ENCODE assay signal across 1 cellular context in the genomic region with DNA sequence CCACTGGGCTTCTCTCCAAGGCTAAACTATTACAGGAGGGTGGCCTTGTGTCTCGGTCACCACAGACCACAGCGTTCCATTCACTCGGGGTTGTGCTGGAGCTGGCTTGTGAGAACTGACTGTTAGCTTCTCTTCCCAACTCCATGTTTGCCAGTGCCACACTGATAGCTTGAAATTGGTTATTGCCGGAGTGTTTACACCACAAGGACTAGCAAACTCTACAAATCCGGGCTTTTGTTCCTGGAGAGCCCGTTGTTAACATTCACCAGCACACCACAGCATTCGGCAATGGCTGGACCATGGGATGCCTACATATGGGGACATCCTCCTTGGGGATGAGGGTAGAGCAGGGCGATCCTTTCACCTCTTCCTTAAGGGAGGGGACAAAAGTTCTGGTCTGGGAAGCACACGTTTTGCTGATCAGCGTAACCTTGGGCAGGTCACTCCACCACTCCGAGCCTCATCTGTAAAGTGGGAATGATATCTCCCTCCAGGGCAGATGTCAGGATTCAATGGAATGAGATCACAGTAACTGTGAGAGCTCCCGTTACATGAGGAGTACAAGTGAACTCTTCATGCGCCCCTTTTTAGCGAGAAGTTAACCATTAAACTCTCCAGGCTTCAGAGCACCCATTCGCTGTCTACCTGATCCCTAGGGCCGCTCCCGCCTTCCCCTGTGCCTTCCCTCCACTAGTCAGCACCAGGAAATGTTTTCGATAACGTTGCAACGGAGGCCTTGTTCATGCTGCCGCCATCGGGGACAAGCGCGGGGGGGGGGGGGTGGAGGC.
TF ChIP-seq lines count a peak whose summit lies in the region.

No MANE protein-coding gene starts in this region.

TF ChIP-seq in HepG2, 621 proteins besides CTCF, POLR2A, EP300 and RAD21 (continued from another document and continues in another):
- TF ChIP-seq, protein P1, sequence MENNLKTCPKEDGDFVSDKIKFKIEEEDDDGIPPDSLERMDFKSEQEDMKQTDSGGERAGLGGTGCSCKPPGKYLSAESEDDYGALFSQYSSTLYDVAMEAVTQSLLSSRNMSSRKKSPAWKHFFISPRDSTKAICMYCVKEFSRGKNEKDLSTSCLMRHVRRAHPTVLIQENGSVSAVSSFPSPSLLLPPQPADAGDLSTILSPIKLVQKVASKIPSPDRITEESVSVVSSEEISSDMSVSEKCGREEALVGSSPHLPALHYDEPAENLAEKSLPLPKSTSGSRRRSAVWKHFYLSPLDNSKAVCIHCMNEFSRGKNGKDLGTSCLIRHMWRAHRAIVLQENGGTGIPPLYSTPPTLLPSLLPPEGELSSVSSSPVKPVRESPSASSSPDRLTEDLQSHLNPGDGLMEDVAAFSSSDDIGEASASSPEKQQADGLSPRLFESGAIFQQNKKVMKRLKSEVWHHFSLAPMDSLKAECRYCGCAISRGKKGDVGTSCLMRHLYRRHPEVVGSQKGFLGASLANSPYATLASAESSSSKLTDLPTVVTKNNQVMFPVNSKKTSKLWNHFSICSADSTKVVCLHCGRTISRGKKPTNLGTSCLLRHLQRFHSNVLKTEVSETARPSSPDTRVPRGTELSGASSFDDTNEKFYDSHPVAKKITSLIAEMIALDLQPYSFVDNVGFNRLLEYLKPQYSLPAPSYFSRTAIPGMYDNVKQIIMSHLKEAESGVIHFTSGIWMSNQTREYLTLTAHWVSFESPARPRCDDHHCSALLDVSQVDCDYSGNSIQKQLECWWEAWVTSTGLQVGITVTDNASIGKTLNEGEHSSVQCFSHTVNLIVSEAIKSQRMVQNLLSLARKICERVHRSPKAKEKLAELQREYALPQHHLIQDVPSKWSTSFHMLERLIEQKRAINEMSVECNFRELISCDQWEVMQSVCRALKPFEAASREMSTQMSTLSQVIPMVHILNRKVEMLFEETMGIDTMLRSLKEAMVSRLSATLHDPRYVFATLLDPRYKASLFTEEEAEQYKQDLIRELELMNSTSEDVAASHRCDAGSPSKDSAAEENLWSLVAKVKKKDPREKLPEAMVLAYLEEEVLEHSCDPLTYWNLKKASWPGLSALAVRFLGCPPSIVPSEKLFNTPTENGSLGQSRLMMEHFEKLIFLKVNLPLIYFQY (CRISPR knock-in tag; IDR thresholded peaks at IDR 0.05; ENCODE audit: borderline replicate concordance) = no peak
- TF ChIP-seq, protein P2, sequence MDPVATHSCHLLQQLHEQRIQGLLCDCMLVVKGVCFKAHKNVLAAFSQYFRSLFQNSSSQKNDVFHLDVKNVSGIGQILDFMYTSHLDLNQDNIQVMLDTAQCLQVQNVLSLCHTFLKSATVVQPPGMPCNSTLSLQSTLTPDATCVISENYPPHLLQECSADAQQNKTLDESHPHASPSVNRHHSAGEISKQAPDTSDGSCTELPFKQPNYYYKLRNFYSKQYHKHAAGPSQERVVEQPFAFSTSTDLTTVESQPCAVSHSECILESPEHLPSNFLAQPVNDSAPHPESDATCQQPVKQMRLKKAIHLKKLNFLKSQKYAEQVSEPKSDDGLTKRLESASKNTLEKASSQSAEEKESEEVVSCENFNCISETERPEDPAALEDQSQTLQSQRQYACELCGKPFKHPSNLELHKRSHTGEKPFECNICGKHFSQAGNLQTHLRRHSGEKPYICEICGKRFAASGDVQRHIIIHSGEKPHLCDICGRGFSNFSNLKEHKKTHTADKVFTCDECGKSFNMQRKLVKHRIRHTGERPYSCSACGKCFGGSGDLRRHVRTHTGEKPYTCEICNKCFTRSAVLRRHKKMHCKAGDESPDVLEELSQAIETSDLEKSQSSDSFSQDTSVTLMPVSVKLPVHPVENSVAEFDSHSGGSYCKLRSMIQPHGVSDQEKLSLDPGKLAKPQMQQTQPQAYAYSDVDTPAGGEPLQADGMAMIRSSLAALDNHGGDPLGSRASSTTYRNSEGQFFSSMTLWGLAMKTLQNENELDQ (CRISPR knock-in tag; IDR thresholded peaks at IDR 0.05; ENCODE audit: borderline replicate concordance) = peak; percentile 69; the same call in 1 of the 2 replicates
- TF ChIP-seq ZMYM4 (CRISPR knock-in tag; IDR thresholded peaks at IDR 0.05) = peak; percentile 52; the same call in 1 of the 2 replicates
- no peak; the same call in 1 of the 2 replicates for TF ChIP-seq DMAP1 (CRISPR knock-in tag; IDR thresholded peaks at IDR 0.05)
- TF ChIP-seq, protein P3, sequence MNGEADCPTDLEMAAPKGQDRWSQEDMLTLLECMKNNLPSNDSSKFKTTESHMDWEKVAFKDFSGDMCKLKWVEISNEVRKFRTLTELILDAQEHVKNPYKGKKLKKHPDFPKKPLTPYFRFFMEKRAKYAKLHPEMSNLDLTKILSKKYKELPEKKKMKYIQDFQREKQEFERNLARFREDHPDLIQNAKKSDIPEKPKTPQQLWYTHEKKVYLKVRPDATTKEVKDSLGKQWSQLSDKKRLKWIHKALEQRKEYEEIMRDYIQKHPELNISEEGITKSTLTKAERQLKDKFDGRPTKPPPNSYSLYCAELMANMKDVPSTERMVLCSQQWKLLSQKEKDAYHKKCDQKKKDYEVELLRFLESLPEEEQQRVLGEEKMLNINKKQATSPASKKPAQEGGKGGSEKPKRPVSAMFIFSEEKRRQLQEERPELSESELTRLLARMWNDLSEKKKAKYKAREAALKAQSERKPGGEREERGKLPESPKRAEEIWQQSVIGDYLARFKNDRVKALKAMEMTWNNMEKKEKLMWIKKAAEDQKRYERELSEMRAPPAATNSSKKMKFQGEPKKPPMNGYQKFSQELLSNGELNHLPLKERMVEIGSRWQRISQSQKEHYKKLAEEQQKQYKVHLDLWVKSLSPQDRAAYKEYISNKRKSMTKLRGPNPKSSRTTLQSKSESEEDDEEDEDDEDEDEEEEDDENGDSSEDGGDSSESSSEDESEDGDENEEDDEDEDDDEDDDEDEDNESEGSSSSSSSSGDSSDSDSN (CRISPR knock-in tag; IDR thresholded peaks at IDR 0.05) = peak; percentile 66
- peak; percentile 77; the same call in 1 of the 2 replicates for TF ChIP-seq ZNF598 (CRISPR knock-in tag; IDR thresholded peaks at IDR 0.05; ENCODE audit: borderline replicate concordance)
- no peak for TF ChIP-seq ZNF253 (CRISPR knock-in tag; IDR thresholded peaks at IDR 0.05; ENCODE audit: borderline replicate concordance)
- peak; percentile 40 for TF ChIP-seq CEBPG (CRISPR knock-in tag; IDR thresholded peaks at IDR 0.05)
- TF ChIP-seq, protein P4, sequence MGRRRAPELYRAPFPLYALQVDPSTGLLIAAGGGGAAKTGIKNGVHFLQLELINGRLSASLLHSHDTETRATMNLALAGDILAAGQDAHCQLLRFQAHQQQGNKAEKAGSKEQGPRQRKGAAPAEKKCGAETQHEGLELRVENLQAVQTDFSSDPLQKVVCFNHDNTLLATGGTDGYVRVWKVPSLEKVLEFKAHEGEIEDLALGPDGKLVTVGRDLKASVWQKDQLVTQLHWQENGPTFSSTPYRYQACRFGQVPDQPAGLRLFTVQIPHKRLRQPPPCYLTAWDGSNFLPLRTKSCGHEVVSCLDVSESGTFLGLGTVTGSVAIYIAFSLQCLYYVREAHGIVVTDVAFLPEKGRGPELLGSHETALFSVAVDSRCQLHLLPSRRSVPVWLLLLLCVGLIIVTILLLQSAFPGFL (CRISPR knock-in tag; IDR thresholded peaks at IDR 0.05) = no peak
- no peak for TF ChIP-seq ZNF850 (CRISPR knock-in tag; conservative IDR thresholded peaks at IDR 0.05)
- TF ChIP-seq, protein P5, sequence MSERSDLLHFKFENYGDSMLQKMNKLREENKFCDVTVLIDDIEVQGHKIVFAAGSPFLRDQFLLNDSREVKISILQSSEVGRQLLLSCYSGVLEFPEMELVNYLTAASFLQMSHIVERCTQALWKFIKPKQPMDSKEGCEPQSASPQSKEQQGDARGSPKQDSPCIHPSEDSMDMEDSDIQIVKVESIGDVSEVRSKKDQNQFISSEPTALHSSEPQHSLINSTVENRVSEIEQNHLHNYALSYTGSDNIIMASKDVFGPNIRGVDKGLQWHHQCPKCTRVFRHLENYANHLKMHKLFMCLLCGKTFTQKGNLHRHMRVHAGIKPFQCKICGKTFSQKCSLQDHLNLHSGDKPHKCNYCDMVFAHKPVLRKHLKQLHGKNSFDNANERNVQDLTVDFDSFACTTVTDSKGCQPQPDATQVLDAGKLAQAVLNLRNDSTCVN (CRISPR knock-in tag; IDR thresholded peaks at IDR 0.05; ENCODE audit: borderline replicate concordance) = no peak
- no peak for TF ChIP-seq ATM (IDR thresholded peaks at IDR 0.05; ENCODE audit: borderline replicate concordance)
- TF ChIP-seq DNMT1 (CRISPR knock-in tag; IDR thresholded peaks at IDR 0.05) = no peak
- TF ChIP-seq, protein P6, sequence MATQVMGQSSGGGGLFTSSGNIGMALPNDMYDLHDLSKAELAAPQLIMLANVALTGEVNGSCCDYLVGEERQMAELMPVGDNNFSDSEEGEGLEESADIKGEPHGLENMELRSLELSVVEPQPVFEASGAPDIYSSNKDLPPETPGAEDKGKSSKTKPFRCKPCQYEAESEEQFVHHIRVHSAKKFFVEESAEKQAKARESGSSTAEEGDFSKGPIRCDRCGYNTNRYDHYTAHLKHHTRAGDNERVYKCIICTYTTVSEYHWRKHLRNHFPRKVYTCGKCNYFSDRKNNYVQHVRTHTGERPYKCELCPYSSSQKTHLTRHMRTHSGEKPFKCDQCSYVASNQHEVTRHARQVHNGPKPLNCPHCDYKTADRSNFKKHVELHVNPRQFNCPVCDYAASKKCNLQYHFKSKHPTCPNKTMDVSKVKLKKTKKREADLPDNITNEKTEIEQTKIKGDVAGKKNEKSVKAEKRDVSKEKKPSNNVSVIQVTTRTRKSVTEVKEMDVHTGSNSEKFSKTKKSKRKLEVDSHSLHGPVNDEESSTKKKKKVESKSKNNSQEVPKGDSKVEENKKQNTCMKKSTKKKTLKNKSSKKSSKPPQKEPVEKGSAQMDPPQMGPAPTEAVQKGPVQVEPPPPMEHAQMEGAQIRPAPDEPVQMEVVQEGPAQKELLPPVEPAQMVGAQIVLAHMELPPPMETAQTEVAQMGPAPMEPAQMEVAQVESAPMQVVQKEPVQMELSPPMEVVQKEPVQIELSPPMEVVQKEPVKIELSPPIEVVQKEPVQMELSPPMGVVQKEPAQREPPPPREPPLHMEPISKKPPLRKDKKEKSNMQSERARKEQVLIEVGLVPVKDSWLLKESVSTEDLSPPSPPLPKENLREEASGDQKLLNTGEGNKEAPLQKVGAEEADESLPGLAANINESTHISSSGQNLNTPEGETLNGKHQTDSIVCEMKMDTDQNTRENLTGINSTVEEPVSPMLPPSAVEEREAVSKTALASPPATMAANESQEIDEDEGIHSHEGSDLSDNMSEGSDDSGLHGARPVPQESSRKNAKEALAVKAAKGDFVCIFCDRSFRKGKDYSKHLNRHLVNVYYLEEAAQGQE (IDR thresholded peaks at IDR 0.05; ENCODE audit: borderline replicate concordance in 1 of 2, low read depth in 1 of 2, low read length in 2 of 2) = no peak; a peak in 1 of 4 replicates
- TF ChIP-seq SIN3B (IDR thresholded peaks at IDR 0.05; ENCODE audit: low read length) = peak; percentile 24; the same call in 1 of the 2 replicates
- no peak for TF ChIP-seq MLLT10 (CRISPR knock-in tag; IDR thresholded peaks at IDR 0.05)
- peak; percentile 57; the same call in 1 of the 2 replicates for TF ChIP-seq KAT8 (CRISPR knock-in tag; IDR thresholded peaks at IDR 0.05)
- TF ChIP-seq KDM5B (CRISPR knock-in tag; IDR thresholded peaks at IDR 0.05; ENCODE audit: borderline replicate concordance) = no peak; the same call in 1 of the 2 replicates
- TF ChIP-seq CHD4 (IDR thresholded peaks at IDR 0.05; ENCODE audit: borderline replicate concordance, low read length) = no peak
- peak; percentile 68 for TF ChIP-seq PHF5A (CRISPR knock-in tag; IDR thresholded peaks at IDR 0.05; ENCODE audit: low read depth, unreplicated experiment)
- TF ChIP-seq, protein P7, sequence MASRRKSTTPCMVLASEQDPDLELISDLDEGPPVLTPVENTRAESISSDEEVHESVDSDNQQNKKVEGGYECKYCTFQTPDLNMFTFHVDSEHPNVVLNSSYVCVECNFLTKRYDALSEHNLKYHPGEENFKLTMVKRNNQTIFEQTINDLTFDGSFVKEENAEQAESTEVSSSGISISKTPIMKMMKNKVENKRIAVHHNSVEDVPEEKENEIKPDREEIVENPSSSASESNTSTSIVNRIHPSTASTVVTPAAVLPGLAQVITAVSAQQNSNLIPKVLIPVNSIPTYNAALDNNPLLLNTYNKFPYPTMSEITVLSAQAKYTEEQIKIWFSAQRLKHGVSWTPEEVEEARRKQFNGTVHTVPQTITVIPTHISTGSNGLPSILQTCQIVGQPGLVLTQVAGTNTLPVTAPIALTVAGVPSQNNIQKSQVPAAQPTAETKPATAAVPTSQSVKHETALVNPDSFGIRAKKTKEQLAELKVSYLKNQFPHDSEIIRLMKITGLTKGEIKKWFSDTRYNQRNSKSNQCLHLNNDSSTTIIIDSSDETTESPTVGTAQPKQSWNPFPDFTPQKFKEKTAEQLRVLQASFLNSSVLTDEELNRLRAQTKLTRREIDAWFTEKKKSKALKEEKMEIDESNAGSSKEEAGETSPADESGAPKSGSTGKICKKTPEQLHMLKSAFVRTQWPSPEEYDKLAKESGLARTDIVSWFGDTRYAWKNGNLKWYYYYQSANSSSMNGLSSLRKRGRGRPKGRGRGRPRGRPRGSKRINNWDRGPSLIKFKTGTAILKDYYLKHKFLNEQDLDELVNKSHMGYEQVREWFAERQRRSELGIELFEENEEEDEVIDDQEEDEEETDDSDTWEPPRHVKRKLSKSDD (CRISPR knock-in tag; IDR thresholded peaks at IDR 0.05; ENCODE audit: low read depth) = no peak
- TF ChIP-seq CBX5 (CRISPR knock-in tag; IDR thresholded peaks at IDR 0.05; ENCODE audit: borderline replicate concordance) = peak; percentile 27; the same call in 1 of the 2 replicates
- TF ChIP-seq, protein P8, sequence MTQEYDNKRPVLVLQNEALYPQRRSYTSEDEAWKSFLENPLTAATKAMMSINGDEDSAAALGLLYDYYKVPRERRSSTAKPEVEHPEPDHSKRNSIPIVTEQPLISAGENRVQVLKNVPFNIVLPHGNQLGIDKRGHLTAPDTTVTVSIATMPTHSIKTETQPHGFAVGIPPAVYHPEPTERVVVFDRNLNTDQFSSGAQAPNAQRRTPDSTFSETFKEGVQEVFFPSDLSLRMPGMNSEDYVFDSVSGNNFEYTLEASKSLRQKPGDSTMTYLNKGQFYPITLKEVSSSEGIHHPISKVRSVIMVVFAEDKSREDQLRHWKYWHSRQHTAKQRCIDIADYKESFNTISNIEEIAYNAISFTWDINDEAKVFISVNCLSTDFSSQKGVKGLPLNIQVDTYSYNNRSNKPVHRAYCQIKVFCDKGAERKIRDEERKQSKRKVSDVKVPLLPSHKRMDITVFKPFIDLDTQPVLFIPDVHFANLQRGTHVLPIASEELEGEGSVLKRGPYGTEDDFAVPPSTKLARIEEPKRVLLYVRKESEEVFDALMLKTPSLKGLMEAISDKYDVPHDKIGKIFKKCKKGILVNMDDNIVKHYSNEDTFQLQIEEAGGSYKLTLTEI (CRISPR knock-in tag; conservative IDR thresholded peaks at IDR 0.05) = no peak
- TF ChIP-seq SNAI1 (CRISPR knock-in tag; IDR thresholded peaks at IDR 0.05; ENCODE audit: borderline replicate concordance) = no peak
- no peak for TF ChIP-seq ZNF564 (CRISPR knock-in tag; IDR thresholded peaks at IDR 0.05)
- TF ChIP-seq DPF2 (CRISPR knock-in tag; IDR thresholded peaks at IDR 0.05; ENCODE audit: borderline replicate concordance, low read depth) = no peak
- no peak; the same call in 1 of the 2 replicates for TF ChIP-seq ZNF790 (CRISPR knock-in tag; IDR thresholded peaks at IDR 0.05; ENCODE audit: borderline replicate concordance)
- TF ChIP-seq JUND (CRISPR knock-in tag; IDR thresholded peaks at IDR 0.05) = peak; percentile 75
